In the genomic region with DNA sequence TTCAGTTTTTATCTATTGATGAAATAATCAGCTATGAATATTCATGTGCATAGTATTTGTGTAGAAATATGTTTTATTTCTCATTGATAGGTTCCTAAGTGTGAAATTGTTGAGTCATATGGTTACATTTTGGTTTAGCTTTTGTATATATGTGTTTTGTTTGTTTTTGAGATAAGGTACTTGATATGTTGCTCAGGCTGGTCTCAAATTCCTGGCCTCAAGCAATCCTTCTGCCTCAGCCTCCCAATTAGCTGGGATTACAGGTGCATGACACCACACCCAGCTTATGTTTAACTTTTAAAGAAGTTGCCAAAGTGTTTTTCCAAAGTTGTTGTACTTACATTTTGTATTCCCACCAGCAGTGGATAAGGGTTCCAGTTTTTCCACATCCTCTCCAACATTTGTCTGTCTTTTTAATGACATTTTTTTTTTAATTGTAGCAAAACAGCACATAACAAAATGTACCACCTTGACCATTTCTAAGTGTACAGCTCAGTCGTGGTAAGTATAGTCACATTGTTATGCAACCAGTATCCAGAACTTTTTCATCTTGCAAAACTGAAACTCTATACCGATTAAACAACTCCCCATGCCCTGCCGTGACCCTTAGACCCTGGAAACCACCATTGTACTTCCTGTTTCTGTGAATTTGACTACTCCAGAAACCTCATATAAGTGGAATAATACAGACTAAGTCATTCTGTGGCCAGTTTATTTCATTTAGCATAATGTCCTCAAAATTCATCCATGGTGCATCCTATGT, we compare ENCODE assay signal across 9 cellular contexts. TPM values are rescaled to one million over a fixed set of nuclear protein-coding genes. Genes with fewer than 3 reads are reported as not detected.
DNase-seq lines count a peak whose midpoint lies in the region; ATAC-seq, FAIRE-seq and TF ChIP-seq lines count a peak whose summit lies in the region.
"Had no signal": no experiment of that assay in that cellular context is flagged by ENCODE, and none has a peak within 500 bp of the region (broad histone marks: within the 10 kb centered on the region; RNA-seq: fewer than 3 reads in every experiment).

No MANE protein-coding gene starts in this region.

- TF ChIP-seq EP300 in K562 (IDR thresholded peaks at IDR 0.05; ENCODE audit: low read length), result no peak

- intact Hi-C loops in K562 (cut with micrococcal nuclease), result loop anchor here (5.0 kb wide), 1 partner anchor 65 kb away; a partner anchor contains a TSS

- no peak overlapping the region for H3K4me2 ChIP-seq in K562 (ENCODE audit: insufficient read depth, low read length)

- in situ Hi-C loops in K562 (cut with MboI), result no loop called here

- H3K27me3 ChIP-seq in ACC112 (ENCODE audit: insufficient read depth, low read length) (no peaks in the 10 kb centered on the region), K562 (ENCODE audit: control insufficient read depth in 2 of 2, insufficient read depth in 2 of 2, low read length in 2 of 2) (no peaks in the 10 kb centered on the region), WERI-Rb-1 (ENCODE audit: insufficient read depth, low read depth, severe bottlenecking) (no peaks in the 10 kb centered on the region)

- H3K36me3 ChIP-seq in ACC112 (ENCODE audit: insufficient read depth, low read length), result no peaks in the 10 kb centered on the region
- no peaks in the 10 kb centered on the region for H3K36me3 ChIP-seq in K562 (ENCODE audit: control insufficient read depth, insufficient read depth, low read length)
- no peaks in the 10 kb centered on the region for H3K36me3 ChIP-seq in WERI-Rb-1

- peaks cover 11% of the 10 kb centered on the region for H3K4me1 ChIP-seq in ACC112 (ENCODE audit: control insufficient read depth, insufficient read depth, low read length, unreplicated experiment)
- peaks cover 5 to 18% of the 10 kb centered on the region in 2 experiments; a peak in 4 of 5 replicates for H3K4me1 ChIP-seq in K562 (replicated peaks in 1 of 2; ENCODE audit: control insufficient read depth in 2 of 2, insufficient read depth in 2 of 2, low read length in 2 of 2)

- no peak for FAIRE-seq in K562 (lab: Jason Lieb, UNC)
- FAIRE-seq: G401.6 had no signal

- no peaks in the 10 kb centered on the region for H4K20me1 ChIP-seq in K562 (replicated peaks; ENCODE audit: control insufficient read depth, insufficient read depth, low read length)

- no TSS peak for BruUV-seq in K562 (replicated peaks; lab: Mats Ljungman, UMichigan)

- H3K79me2 ChIP-seq in ACC112 (ENCODE audit: control insufficient read depth, insufficient read depth, low read length, unreplicated experiment) (no peaks in the 10 kb centered on the region), K562 (ENCODE audit: control insufficient read depth, insufficient read depth, low read length) (no peaks in the 10 kb centered on the region)

- no peak for TF ChIP-seq CTCF in K562 (IDR thresholded peaks at IDR 0.05 in 2 of 3, conservative IDR thresholded peaks at IDR 0.05 in 1 of 3; ENCODE audit: insufficient read depth in 2 of 3, low read depth in 1 of 3, low read length in 3 of 3)
- no peak for TF ChIP-seq CTCF in WERI-Rb-1 (IDR thresholded peaks at IDR 0.05; ENCODE audit: low read depth, low read length)

- POLR2A ChIA-PET in K562 (lab: Yijun Ruan, JAX), result interaction anchor here (0.8 kb wide), 1 partner anchor 12 kb away, joined by 3 read pairs; no protein-coding TSS in a partner anchor

- no peaks in the 10 kb centered on the region for H3K9me1 ChIP-seq in K562 (ENCODE audit: control insufficient read depth, insufficient read depth, low read length)

- H2AFZ ChIP-seq in ACC112 (ENCODE audit: low read length, unreplicated experiment) (peak overlapping the region; percentile 62), K562 (ENCODE audit: low read depth, low read length) (peak overlapping the region; percentile 78)

- ATAC-seq in GM19463 (IDR thresholded peaks at IDR 0.05; ENCODE audit: unreplicated experiment) (peak; percentile 94), HG03520 (IDR thresholded peaks at IDR 0.05; ENCODE audit: unreplicated experiment) (peak; percentile 78), K562 (peak; percentile 26; the same call in 2 of the 3 replicates)

- TF ChIP-seq POLR2A in K562 (conservative IDR thresholded peaks at IDR 0.05), result no peak

- CTCF ChIA-PET in K562 (lab: Yijun Ruan, JAX; ENCODE audit: low intra/inter-chr PET ratio), result no interaction called here

- DNase-seq in K562 (ENCODE audit: extremely low read depth in 1 of 4, low spot score in 3 of 4) (peak in 1 of 4 experiments; percentile 38), T1000 (lab: John Stamatoyannopoulos, UW) (no peak), WERI-Rb-1 (no peak), NCI-H510A treated with DMSO at 0.1 percent for 48 hours (lab: John Stamatoyannopoulos, UW) (no peak), substantia nigra (lab: John Stamatoyannopoulos, UW) (no peak)

- no peak overlapping the region for H3K9ac ChIP-seq in K562 (ENCODE audit: insufficient read depth in 1 of 2, low read depth in 2 of 2, low read length in 2 of 2)

- 5% methylated on average over 3 of the region's 3 CpGs for WGBS in K562 (ENCODE audit: insufficient coverage, low coverage, missing lambda C conversion rate)

- H3K9me3 ChIP-seq in K562 (replicated peaks; ENCODE audit: control insufficient read depth, insufficient read depth, low read depth, low read length), result no peaks in the 10 kb centered on the region
- H3K9me3 ChIP-seq in WERI-Rb-1 (ENCODE audit: severe bottlenecking), result no peaks in the 10 kb centered on the region

- H3K27ac ChIP-seq in ACC112 (ENCODE audit: low read depth, low read length) (peak overlapping the region; percentile 32; the same call in 1 of the 2 replicates), K562 (ENCODE audit: extremely low read depth, low read depth, low read length) (peak overlapping the region; percentile 11; the same call in 1 of the 3 replicates), WERI-Rb-1 (no peak overlapping the region), substantia nigra (ENCODE audit: low read depth, low read length, poor library complexity, severe bottlenecking) (no peak overlapping the region)

- TF ChIP-seq RAD21 in K562 (CRISPR knock-in tag; conservative IDR thresholded peaks at IDR 0.05 in 1 of 2, IDR thresholded peaks at IDR 0.05 in 1 of 2), result no peak

- H3K4me3 ChIP-seq in ACC112 (ENCODE audit: low read depth, low read length) (peak overlapping the region; percentile 30; the same call in 1 of the 2 replicates), K562 (no peak overlapping the region), WERI-Rb-1 (ENCODE audit: low read depth, low read length) (no peak overlapping the region)

RNA-seq across cellular contexts. Expression of a gene that starts 12.6 kb away (rescaled TPM):
- total RNA-seq in K562 (2011; cell fraction: chromatin; rRNA removed; ENCODE audit: low replicate concordance), result 4.9 and 17.0 TPM in 2 replicates
- 2.5 and 3.4 TPM in 2 replicates for total RNA-seq in K562 (2011; cell fraction: nucleolus; rRNA removed)
- total RNA-seq in K562 (2011; cell fraction: nucleoplasm; rRNA removed), result 7.3 and 15.3 TPM in 2 replicates
- total RNA-seq in K562 (2014; rRNA removed) (5.3 and 6.2 TPM in 2 replicates), K562 (2014; rRNA removed; fragmentation: Illumina TruSeq; extraction: Trizol) (15.8 and 18.3 TPM in 2 replicates), K562 (2015; rRNA removed; fragmentation: Illumina TruSeq; extraction: Trizol) (16.6 and 17.8 TPM in 2 replicates), K562 (2021) (12.3 and 13.8 TPM in 2 replicates)
- polyA plus RNA-seq in K562 (2011; rRNA removed) (18.9 and 24.4 TPM in 2 replicates), K562 (2014; fragmentation: Illumina TruSeq; extraction: Trizol) (9.9 and 13.5 TPM in 2 replicates), K562 (2014; fragmentation: Nextera tagmentation; extraction: Ambion mirVana) (1 to 10 TPM; 4.1 to 6.4 TPM), K562 (2014; rRNA removed) (7.9 and 9.0 TPM in 2 replicates)
- polyA plus RNA-seq in K562 (2011; cell fraction: cytosol; rRNA removed), result 6.4 and 9.1 TPM in 2 replicates
- polyA plus RNA-seq in K562 (2011; cell fraction: nucleus; rRNA removed), result 7.4 and 12.5 TPM in 2 replicates
- 11.6 and 12.1 TPM in 2 replicates for polyA plus RNA-seq in K562 (2012)
- 9.0 and 9.5 TPM in 2 replicates for polyA minus RNA-seq in K562 (2011; rRNA and poly(A)+ RNA removed)
- polyA minus RNA-seq in K562 (2011; cell fraction: cytosol; rRNA and poly(A)+ RNA removed), result 3.5 and 6.1 TPM in 2 replicates
- 7.7 and 13.2 TPM in 2 replicates for polyA minus RNA-seq in K562 (2011; cell fraction: nucleus; rRNA and poly(A)+ RNA removed)

RNA-seq across cellular contexts. Expression of a gene that starts 53.3 kb away (rescaled TPM):
- 8.9 and 14.9 TPM in 2 replicates for total RNA-seq in K562 (2011; cell fraction: chromatin; rRNA removed; ENCODE audit: low replicate concordance)
- total RNA-seq in K562 (2011; cell fraction: nucleolus; rRNA removed), result 8.4 and 9.3 TPM in 2 replicates
- total RNA-seq in K562 (2011; cell fraction: nucleoplasm; rRNA removed), result 10.0 and 15.1 TPM in 2 replicates
- total RNA-seq in K562 (2014; rRNA removed) (35.8 and 42.3 TPM in 2 replicates), K562 (2014; rRNA removed; fragmentation: Illumina TruSeq; extraction: Trizol) (118 and 129 TPM in 2 replicates), K562 (2015; rRNA removed; fragmentation: Illumina TruSeq; extraction: Trizol) (115 and 129 TPM in 2 replicates), K562 (2021) (82.7 and 97.1 TPM in 2 replicates)
- polyA plus RNA-seq in K562 (2011; rRNA removed) (108 and 156 TPM in 2 replicates), K562 (2014; fragmentation: Illumina TruSeq; extraction: Trizol) (102 and 115 TPM in 2 replicates), K562 (2014; fragmentation: Nextera tagmentation; extraction: Ambion mirVana) (100 to 1,000 TPM; 308 to 342 TPM), K562 (2014; rRNA removed) (68.1 and 71.0 TPM in 2 replicates)
- 21.2 and 32.9 TPM in 2 replicates for polyA plus RNA-seq in K562 (2011; cell fraction: cytosol; rRNA removed)
- polyA plus RNA-seq in K562 (2011; cell fraction: nucleus; rRNA removed), result 17.1 and 32.1 TPM in 2 replicates
- polyA plus RNA-seq in K562 (2012), result 51.7 and 82.4 TPM in 2 replicates
- polyA minus RNA-seq in K562 (2011; rRNA and poly(A)+ RNA removed), result 36.3 and 44.9 TPM in 2 replicates
- polyA minus RNA-seq in K562 (2011; cell fraction: cytosol; rRNA and poly(A)+ RNA removed), result 8.9 and 24.4 TPM in 2 replicates
- polyA minus RNA-seq in K562 (2011; cell fraction: nucleus; rRNA and poly(A)+ RNA removed), result 6.5 and 8.2 TPM in 2 replicates

RNA-seq across cellular contexts. Expression of a gene that starts 54.6 kb away (rescaled TPM):
- total RNA-seq in K562 (2011; cell fraction: chromatin; rRNA removed; ENCODE audit: low replicate concordance), result 1.6 and 5.9 TPM in 2 replicates
- 0.83 and 1.6 TPM in 2 replicates for total RNA-seq in K562 (2011; cell fraction: nucleolus; rRNA removed)
- total RNA-seq in K562 (2011; cell fraction: nucleoplasm; rRNA removed), result 2.6 and 3.9 TPM in 2 replicates
- 2.5 and 2.6 TPM in 2 replicates for total RNA-seq in K562 (2014; rRNA removed)
- 4.2 and 4.9 TPM in 2 replicates for total RNA-seq in K562 (2014; rRNA removed; fragmentation: Illumina TruSeq; extraction: Trizol)
- total RNA-seq in K562 (2015; rRNA removed; fragmentation: Illumina TruSeq; extraction: Trizol), result 4.4 and 4.8 TPM in 2 replicates
- 3.5 and 3.6 TPM in 2 replicates for total RNA-seq in K562 (2021)
- polyA plus RNA-seq in K562 (2011; rRNA removed), result 1.7 and 2.7 TPM in 2 replicates
- 0.60 and 0.78 TPM in 2 replicates for polyA plus RNA-seq in K562 (2011; cell fraction: cytosol; rRNA removed)
- 0.82 and 1.0 TPM in 2 replicates for polyA plus RNA-seq in K562 (2011; cell fraction: nucleus; rRNA removed)
- 2.3 TPM in 2 replicates for polyA plus RNA-seq in K562 (2012)
- polyA plus RNA-seq in K562 (2014; fragmentation: Illumina TruSeq; extraction: Trizol), result 2.6 and 2.8 TPM in 2 replicates
- 1 to 10 TPM in 1 of 2 experiments, under 1 TPM in 1; 0.98 to 1.6 TPM for polyA plus RNA-seq in K562 (2014; fragmentation: Nextera tagmentation; extraction: Ambion mirVana)
- polyA plus RNA-seq in K562 (2014; rRNA removed), result 1.4 and 1.6 TPM in 2 replicates
- 4.7 TPM in 2 replicates for polyA minus RNA-seq in K562 (2011; rRNA and poly(A)+ RNA removed)
- polyA minus RNA-seq in K562 (2011; cell fraction: cytosol; rRNA and poly(A)+ RNA removed), result 2.0 and 2.2 TPM in 2 replicates
- 3.1 and 4.3 TPM in 2 replicates for polyA minus RNA-seq in K562 (2011; cell fraction: nucleus; rRNA and poly(A)+ RNA removed)

Comparison
In these comparisons a context has a peak if more than half of its experiments do, and no peak if none do; other contexts are left out.
1. H3K27ac ChIP-seq: peak in ACC112 (single experiment) and K562 (single experiment); none in WERI-Rb-1 (single experiment) and substantia nigra (single experiment).
2. ATAC-seq: peak in every context shown above with its lines; median percentile 94 in GM19463; 78 in HG03520; 26 in K562.